ENCODE assay signal across 8 cellular contexts in the genomic region with DNA sequence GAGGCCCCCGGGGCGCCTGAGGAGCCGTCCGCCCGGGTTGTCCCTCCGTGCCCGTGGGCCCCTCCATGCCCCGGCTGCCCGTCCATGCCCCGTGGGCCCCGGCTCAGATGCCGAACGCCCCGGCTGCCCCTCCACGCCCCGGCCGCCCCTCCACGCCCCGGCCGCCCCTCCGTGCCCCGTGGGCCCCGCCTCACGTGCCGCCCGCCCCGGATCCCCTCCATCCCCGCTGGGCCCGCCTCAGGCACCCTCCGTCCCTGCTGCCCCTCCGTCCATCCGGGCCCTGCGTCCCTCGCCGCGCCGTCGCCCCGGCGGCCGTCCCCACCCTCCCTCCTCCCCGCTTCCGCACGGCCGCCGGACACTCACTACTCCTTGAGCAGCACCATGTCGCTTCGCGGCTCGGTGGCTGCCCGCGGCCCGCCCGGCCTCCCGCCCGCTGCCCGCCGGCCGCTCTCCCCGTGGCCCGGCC. TPM values are rescaled to one million over a fixed set of nuclear protein-coding genes. Genes with fewer than 3 reads are reported as not detected.
A peak's percentile ranks its signal among the peaks of the same experiment; 100 is the strongest.
DNase-seq lines count a peak whose midpoint lies in the region; ATAC-seq and TF ChIP-seq lines count a peak whose summit lies in the region.

No MANE protein-coding gene starts in this region.

- peak overlapping the region; percentile 96 for H3K4me2 ChIP-seq in OCI-LY3 (ENCODE audit: low read length)

- no peaks in the 10 kb centered on the region for H3K36me3 ChIP-seq in OCI-LY3 (replicated peaks; ENCODE audit: low read depth, low read length)
- H3K36me3 ChIP-seq in naive thymus-derived CD4-positive, alpha-beta T cell (ENCODE audit: control insufficient read depth in 2 of 3, insufficient read depth in 3 of 3, low read length in 3 of 3): peaks cover 0 to 5% (median 0%) of the 10 kb centered on the region in 3 experiments

- H3K27ac ChIP-seq in OCI-LY3 (ENCODE audit: low read length): no peak overlapping the region
- H3K27ac ChIP-seq in naive thymus-derived CD4-positive, alpha-beta T cell (ENCODE audit: low read depth, low read length): peak overlapping the region; percentile 76

- H3K9me3 Mint-ChIP-seq in effector memory CD8-positive, alpha-beta T cell: no peaks in the 10 kb centered on the region
- H3K9me3 Mint-ChIP-seq in naive thymus-derived CD4-positive, alpha-beta T cell: peaks cover 0 to 5% (median 0%) of the 10 kb centered on the region in 11 donors

- no peak overlapping the region for H3K27ac Mint-ChIP-seq in effector memory CD8-positive, alpha-beta T cell
- no peak overlapping the region for H3K27ac Mint-ChIP-seq in naive thymus-derived CD4-positive, alpha-beta T cell

- no peak for TF ChIP-seq CTCF in OCI-LY3 (IDR thresholded peaks at IDR 0.05; ENCODE audit: low read depth, low read length)

- CTCF ChIA-PET in naive thymus-derived CD4-positive, alpha-beta T cell (lab: Charles Lee): no interaction called here

- H2AFZ ChIP-seq in OCI-LY3 (ENCODE audit: low read depth, low read length): no peak overlapping the region

- H3K9ac ChIP-seq in OCI-LY3 (ENCODE audit: low read length): peak overlapping the region; percentile 83

- peak; percentile 28 for ATAC-seq in HG02588 (IDR thresholded peaks at IDR 0.05; ENCODE audit: unreplicated experiment)
- peak; percentile 23 for ATAC-seq in effector memory CD8-positive, alpha-beta T cell (replicated peaks)
- peak; percentile 49 for ATAC-seq in naive thymus-derived CD4-positive, alpha-beta T cell

- no peaks in the 10 kb centered on the region for H3K9me3 ChIP-seq in OCI-LY3 (ENCODE audit: insufficient read depth, low read length)
- H3K9me3 ChIP-seq in naive thymus-derived CD4-positive, alpha-beta T cell (ENCODE audit: control insufficient read depth in 2 of 3, low read length in 3 of 3): no peaks in the 10 kb centered on the region

- DNase-seq in NCI-H82 (lab: John Stamatoyannopoulos, UW) (peak; percentile 62), NCI-H82 treated with DMSO at 0.1 percent for 48 hours (lab: John Stamatoyannopoulos, UW; ENCODE audit: unreplicated experiment) (no peak)
- DNase-seq in effector memory CD8-positive, alpha-beta T cell: no peak
- peak in 1 of 9 donors; percentile 8 for DNase-seq in naive thymus-derived CD4-positive, alpha-beta T cell
- no peak for DNase-seq in effector CD4-positive, alpha-beta T cell
- no peak for DNase-seq in stimulated activated CD4-positive, alpha-beta T cell treated with anti-CD3 and anti-CD28 coated beads, Interleukin-15, amount 100 ng/mL, for 24 hours

- no peaks in the 10 kb centered on the region for H3K27me3 ChIP-seq in OCI-LY3 (ENCODE audit: low read depth, low read length)
- H3K27me3 ChIP-seq in naive thymus-derived CD4-positive, alpha-beta T cell (ENCODE audit: control insufficient read depth in 2 of 2, insufficient read depth in 2 of 2, low read length in 2 of 2): no peaks in the 10 kb centered on the region

- H3K4me3 ChIP-seq in OCI-LY3 (ENCODE audit: low read length): peak overlapping the region; percentile 83
- H3K4me3 ChIP-seq in naive thymus-derived CD4-positive, alpha-beta T cell (ENCODE audit: low read length): peak overlapping the region; percentile 39

- intact Hi-C loops in naive thymus-derived CD4-positive, alpha-beta T cell (cut with micrococcal nuclease): loop anchor here (1.0 to 5.0 kb wide), 10 partner anchors 46 to 480 kb away; partner anchors contain the start of genes CRK (in 2 of the 2), INPP5K (in 2 of the 2), SLC43A2 (in 2 of the 2) and OVCA2 (in 1 of the 2)

- H4K20me1 ChIP-seq in OCI-LY3 (ENCODE audit: insufficient read depth, low read length): peaks cover 28% of the 10 kb centered on the region

- H3K4me1 ChIP-seq in OCI-LY3 (ENCODE audit: low read length): peaks cover 23% of the 10 kb centered on the region
- peaks cover 11 to 13% of the 10 kb centered on the region in 2 donors for H3K4me1 ChIP-seq in naive thymus-derived CD4-positive, alpha-beta T cell (ENCODE audit: control insufficient read depth in 2 of 2, insufficient read depth in 2 of 2, low read length in 2 of 2)

- H3K4me3 Mint-ChIP-seq in effector memory CD8-positive, alpha-beta T cell: peak overlapping the region; percentile 79 to 84
- peak overlapping the region in 7 of 10 donors; percentile 38 to 89 (median 83) for H3K4me3 Mint-ChIP-seq in naive thymus-derived CD4-positive, alpha-beta T cell

- H3K36me3 Mint-ChIP-seq in effector memory CD8-positive, alpha-beta T cell (ENCODE audit: insufficient read depth): peaks cover 7% of the 10 kb centered on the region
- peaks cover 0 to 5% (median 0%) of the 10 kb centered on the region in 5 donors for H3K36me3 Mint-ChIP-seq in naive thymus-derived CD4-positive, alpha-beta T cell

- H3K4me1 Mint-ChIP-seq in effector memory CD8-positive, alpha-beta T cell (ENCODE audit: low read depth in 2 of 2): peaks cover 23 to 27% of the 10 kb centered on the region in 2 donors
- peaks cover 29 to 57% (median 41%) of the 10 kb centered on the region in 7 donors for H3K4me1 Mint-ChIP-seq in naive thymus-derived CD4-positive, alpha-beta T cell

- no peaks in the 10 kb centered on the region for H3K27me3 Mint-ChIP-seq in effector memory CD8-positive, alpha-beta T cell
- peaks cover 0 to 13% (median 0%) of the 10 kb centered on the region in 5 donors for H3K27me3 Mint-ChIP-seq in naive thymus-derived CD4-positive, alpha-beta T cell

- POLR2A ChIA-PET in naive thymus-derived CD4-positive, alpha-beta T cell (lab: Charles Lee): interaction anchor here (0.7 to 2.0 kb wide), 5 partner anchors 46 to 1087 kb away, joined by 3 to 8 read pairs (median 3); partner anchors contain the start of genes INPP5K and SLC43A2

- peaks cover 51% of the 10 kb centered on the region for H3K79me2 ChIP-seq in OCI-LY3 (ENCODE audit: low read length)

RNA-seq across cellular contexts. Expression of gene PITPNA, which starts 0.4 kb away (rescaled TPM):
- total RNA-seq in naive thymus-derived CD4-positive, alpha-beta T cell: 10 to 100 TPM; 31.5 to 87.9 (median 39.1) TPM
- polyA plus RNA-seq in naive thymus-derived CD4-positive, alpha-beta T cell: 10 to 100 TPM; 16.6 to 25.3 TPM

RNA-seq across cellular contexts. Expression of gene INPP5K, which starts 45.8 kb away (rescaled TPM):
- 100 to 1,000 TPM in 2 of 5 experiments, 10 to 100 TPM in 3; 50.5 to 184 (median 84.2) TPM for total RNA-seq in naive thymus-derived CD4-positive, alpha-beta T cell
- polyA plus RNA-seq in naive thymus-derived CD4-positive, alpha-beta T cell: 10 to 100 TPM; 72.9 to 84.3 TPM
